34 cellular contexts compared by ENCODE assay signal in the genomic region with DNA sequence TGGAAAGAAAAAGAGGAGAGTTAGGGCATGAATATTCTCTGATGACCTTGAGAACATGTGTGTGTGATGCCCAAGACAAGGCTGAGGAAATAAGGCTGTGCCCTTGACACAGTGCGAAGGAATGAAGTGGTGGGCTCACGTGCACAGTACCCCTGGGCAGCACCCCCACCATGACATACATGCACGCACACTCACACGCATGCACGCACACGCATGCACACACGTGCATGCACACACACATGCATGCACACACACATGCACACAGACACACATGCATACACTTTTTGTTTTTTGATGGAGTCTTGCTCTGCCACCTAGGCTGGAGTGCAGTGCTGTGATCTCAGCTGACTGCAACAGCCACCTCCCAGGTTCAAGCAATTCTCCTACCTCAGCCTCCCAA.
"Had no signal": no experiment of that assay in that cellular context is flagged by ENCODE, and none has a peak within 500 bp of the region (broad histone marks: within the 10 kb centered on the region; RNA-seq: fewer than 3 reads in every experiment).

No MANE protein-coding gene starts in this region.

- DNase-seq: Kasumi-1, MG63, MM.1S, MV-4-11, NCI-H1048, NCI-H1092, NCI-H1092 treated with DMSO at 0.1 percent for 48 hours, NCI-H1105, NCI-H1105 treated with DMSO at 0.1 percent for 48 hours, NCI-H1417, NCI-H1417 treated with DMSO at 0.1 percent for 48 hours, NCI-H1436, NCI-H1436 treated with DMSO at 0.1 percent for 48 hours, NCI-H146, NCI-H1694, NCI-H1694 treated with DMSO at 0.1 percent for 48 hours, NCI-H187, NCI-H187 treated with DMSO at 0.1 percent for 48 hours, NCI-H1930, NCI-H2029, NCI-H2029 treated with DMSO at 0.1 percent for 48 hours, NCI-H2081 treated with DMSO at 0.1 percent for 48 hours, NCI-H2107, NCI-H2171, NCI-H2171 treated with DMSO at 0.1 percent for 48 hours, NCI-H2227 treated with DMSO at 0.1 percent for 48 hours, NCI-H226, NCI-H345, NCI-H446, NCI-H446 treated with DMSO at 0.1 percent for 48 hours, NCI-H510A, NCI-H510A treated with DMSO at 0.1 percent for 48 hours, NCI-H524, NCI-H524 treated with DMSO at 0.1 percent for 48 hours had no signal

- H3K4me3 ChIP-seq: MG63 had no signal

- H3K36me3 ChIP-seq: MG63 had no signal

- H3K27me3 ChIP-seq: MG63 had no signal
